Comparison of ENCODE assay signal across 8 cellular contexts in the genomic region with DNA sequence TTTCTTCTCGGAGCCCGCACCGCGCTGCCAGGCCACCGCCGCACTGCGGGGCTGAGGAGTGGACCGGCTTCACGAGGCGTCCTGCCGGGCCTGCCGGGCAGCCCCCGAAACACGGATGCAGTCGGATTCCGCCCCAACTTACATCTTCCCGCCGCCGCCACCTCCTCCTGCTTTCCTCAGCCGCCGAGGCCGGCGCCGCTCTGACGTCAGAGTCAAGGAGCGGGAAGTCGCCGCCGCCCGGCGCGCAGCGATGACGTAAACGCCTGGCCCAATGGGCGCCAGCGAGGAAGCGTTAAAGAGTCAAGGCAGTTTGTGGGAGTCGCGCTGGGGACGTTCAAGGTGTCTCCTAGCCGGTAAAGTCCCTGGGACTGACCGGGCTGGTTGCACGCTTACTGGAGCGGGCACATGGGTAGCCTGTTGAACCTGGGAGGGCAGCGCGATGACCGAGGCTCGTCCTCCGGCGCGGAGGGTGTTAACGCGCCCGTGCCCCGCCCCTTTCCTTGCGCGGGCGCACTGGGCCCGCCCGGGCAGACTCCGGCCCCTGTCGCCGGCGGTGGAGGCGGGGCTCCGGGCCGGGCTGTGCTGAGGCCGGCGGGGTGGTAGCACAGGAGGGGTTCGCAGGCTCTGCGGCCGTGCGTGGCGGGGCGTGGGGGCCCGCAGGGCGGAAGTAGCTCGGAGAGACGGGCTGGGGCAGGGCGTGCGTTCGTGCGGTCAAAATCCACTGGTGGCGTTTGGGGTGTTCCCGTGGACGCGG. TPM values are rescaled to one million over a fixed set of nuclear protein-coding genes. Genes with fewer than 3 reads are reported as not detected.
DNase-seq lines count a peak whose midpoint lies in the region; ATAC-seq, FAIRE-seq and TF ChIP-seq lines count a peak whose summit lies in the region.

A gene with protein sequence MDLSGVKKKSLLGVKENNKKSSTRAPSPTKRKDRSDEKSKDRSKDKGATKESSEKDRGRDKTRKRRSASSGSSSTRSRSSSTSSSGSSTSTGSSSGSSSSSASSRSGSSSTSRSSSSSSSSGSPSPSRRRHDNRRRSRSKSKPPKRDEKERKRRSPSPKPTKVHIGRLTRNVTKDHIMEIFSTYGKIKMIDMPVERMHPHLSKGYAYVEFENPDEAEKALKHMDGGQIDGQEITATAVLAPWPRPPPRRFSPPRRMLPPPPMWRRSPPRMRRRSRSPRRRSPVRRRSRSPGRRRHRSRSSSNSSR (minus strand): TSS at position 214 of the 754 bp plus-strand sequence. CDS start 3,483 bp downstream, outside the sequence.

- H3K4me1 ChIP-seq in breast epithelium (peaks cover 6 to 10% of the 10 kb centered on the region in 2 donors), small intestine (ENCODE audit: control insufficient read depth in 2 of 2, insufficient read depth in 1 of 2, low read depth in 1 of 2, low read length in 1 of 2) (peaks cover 0 to 8% of the 10 kb centered on the region in 2 donors)

- TF ChIP-seq CTCF in AG04449 (IDR thresholded peaks at IDR 0.05; ENCODE audit: insufficient read depth, low read length, missing control alignments) (no peak), WERI-Rb-1 (IDR thresholded peaks at IDR 0.05; ENCODE audit: low read depth, low read length) (no peak), breast epithelium (IDR thresholded peaks at IDR 0.05) (peak; percentile 16 to 36 (median 16))

- ATAC-seq in GM18870 (IDR thresholded peaks at IDR 0.05; ENCODE audit: unreplicated experiment) (peak; percentile 66), HG03108 (IDR thresholded peaks at IDR 0.05; ENCODE audit: unreplicated experiment) (peak; percentile 71)

- no peak for FAIRE-seq in small intestine (lab: Jason Lieb, UNC)

- DNase-seq in AG04449 (ENCODE audit: low read depth, low spot score) (peak; percentile 56), NCI-H2196 (lab: John Stamatoyannopoulos, UW; ENCODE audit: unreplicated experiment) (peak; percentile 98), WERI-Rb-1 (peak; percentile 95), breast epithelium (ENCODE audit: low spot score in 2 of 2) (peak; percentile 93 to 94), iPS-NIHi11 (ENCODE audit: low spot score) (peak; percentile 100), small intestine (peak; percentile 95)

- 1 to 3% (median 2%) methylated on average over 80 to 88 of the region's 88 CpGs for WGBS in small intestine, 3 donors

- intact Hi-C loops in breast epithelium (cut with DNase I; ENCODE audit: low total_unique reads): no loop called here

- CTCF ChIA-PET in AG04449 (lab: Yijun Ruan, JAX): interaction anchor here (1.2 to 7.2 kb wide), 2 partner anchors 15 to 232 kb away, joined by 3 to 44 read pairs; partner anchors contain the start of gene ECI1

- peak; percentile 100 for TF ChIP-seq POLR2A in breast epithelium (IDR thresholded peaks at IDR 0.05)

- peaks cover 50% of the 10 kb centered on the region for H3K36me3 ChIP-seq in WERI-Rb-1
- H3K36me3 ChIP-seq in breast epithelium: no peaks in the 10 kb centered on the region
- peaks cover 6 to 7% of the 10 kb centered on the region in 2 donors for H3K36me3 ChIP-seq in small intestine (ENCODE audit: control insufficient read depth in 2 of 2, insufficient read depth in 2 of 2, low read length in 2 of 2)

- H3K27ac ChIP-seq in WERI-Rb-1 (peak within 1 kb of the TSS; percentile 97), breast epithelium (peak within 1 kb of the TSS; percentile 95 to 97), small intestine (ENCODE audit: low read depth in 1 of 2, low read length in 1 of 2) (peak within 1 kb of the TSS; percentile 82 to 98)

- H3K4me3 ChIP-seq in AG04449 (ENCODE audit: low read depth, low read length): peak within 1 kb of the TSS; percentile 98
- peak within 1 kb of the TSS; percentile 87 for H3K4me3 ChIP-seq in WERI-Rb-1 (ENCODE audit: low read depth, low read length)
- H3K4me3 ChIP-seq in breast epithelium: peak within 1 kb of the TSS; percentile 87 to 89 (median 88)
- peak within 1 kb of the TSS; percentile 75 to 84 for H3K4me3 ChIP-seq in small intestine (ENCODE audit: low read depth in 1 of 2, low read length in 2 of 2)

- H3K9me3 ChIP-seq in WERI-Rb-1 (ENCODE audit: severe bottlenecking): no peaks in the 10 kb centered on the region
- H3K9me3 ChIP-seq in breast epithelium: no peaks in the 10 kb centered on the region
- H3K9me3 ChIP-seq in small intestine (ENCODE audit: control insufficient read depth, low read depth): no peaks in the 10 kb centered on the region

- no peaks in the 10 kb centered on the region for H3K27me3 ChIP-seq in WERI-Rb-1 (ENCODE audit: insufficient read depth, low read depth, severe bottlenecking)
- no peaks in the 10 kb centered on the region for H3K27me3 ChIP-seq in breast epithelium
- no peaks in the 10 kb centered on the region for H3K27me3 ChIP-seq in small intestine (ENCODE audit: control insufficient read depth in 2 of 2, insufficient read depth in 2 of 2, low read length in 2 of 2)

- POLR2A ChIA-PET in AG04449 (lab: Yijun Ruan, JAX): interaction anchor here (0.8 to 1.3 kb wide), 5 partner anchors 17 to 269 kb away, joined by 3 to 6 read pairs (median 4); partner anchors contain the start of genes AMDHD2, ECI1, PDPK1 and TRAF7

RNA-seq across cellular contexts. Expression of the gene that starts here (rescaled TPM):
- 100 to 1,000 TPM in 1 of 3 donors, 10 to 100 TPM in 2; 93.1 to 107 (median 97.5) TPM for total RNA-seq in breast epithelium
- polyA plus RNA-seq in small intestine: 100 to 1,000 TPM in 2 of 3 donors, 10 to 100 TPM in 1; 91.7 to 166 (median 110) TPM

Comparison
In these comparisons a context has a peak if more than half of its experiments do, and no peak if none do; other contexts are left out.
1. Peak in every context shown above with its lines: DNase-seq, ATAC-seq, H3K4me3 ChIP-seq and H3K27ac ChIP-seq.
2. CTCF ChIP-seq: peak in breast epithelium (3 of 3); none in AG04449 (single experiment) and WERI-Rb-1 (single experiment).